In genomic region chr6:149451361-149452061, GRCh38 we compare ENCODE assay signal across 9 cellular contexts.
DNase-seq lines count a peak whose midpoint lies in the region; ATAC-seq lines count a peak whose summit lies in the region.
"Had no signal": no experiment of that assay in that cellular context is flagged by ENCODE, and none has a peak within 500 bp of the region (broad histone marks: within the 10 kb centered on the region; RNA-seq: fewer than 3 reads in every experiment).

No MANE protein-coding gene starts in this region.

- H3K27ac ChIP-seq in caudate nucleus (ENCODE audit: low read depth, low read length): peak overlapping the region; percentile 36

- H3K36me3 ChIP-seq in NT2/D1 (ENCODE audit: insufficient read depth, insufficient read length, low read length): no peaks in the 10 kb centered on the region

- DNase-seq in NT2/D1 (ENCODE audit: low read depth, low spot score) (no peak), caudate nucleus (lab: John Stamatoyannopoulos, UW) (peak in 1 of 61 donors; percentile 13), left kidney (ENCODE audit: low read depth, low spot score) (peak; percentile 64), OCI-M1 (lab: John Stamatoyannopoulos, UW) (no peak)
- peak; percentile 33 for DNase-seq in stimulated activated naive CD8-positive, alpha-beta T cell treated with anti-CD3 and anti-CD28 coated beads, Interleukin-15, Interleukin-2, amounts not matched to agents 100 U/mL and 50 U/mL, for 24 hours
- DNase-seq: amniotic stem cell, MV-4-11 had no signal

- H3K4me1 ChIP-seq in NT2/D1 (ENCODE audit: insufficient read depth, insufficient read length): no peaks in the 10 kb centered on the region

- peak overlapping the region; percentile 42 for H3K4me3 ChIP-seq in NT2/D1 (ENCODE audit: insufficient read length, low read depth)

- H3K9me3 ChIP-seq in NT2/D1 (ENCODE audit: insufficient read depth, low read length): no peaks in the 10 kb centered on the region

- ATAC-seq in stimulated activated naive CD8-positive, alpha-beta T cell treated with anti-CD3 and anti-CD28 coated beads, Interleukin-15, Interleukin-2, amounts not matched to agents 100 U/mL and 50 U/mL, for 24 hours: peak; percentile 33
- no peak for ATAC-seq in HG02588 (IDR thresholded peaks at IDR 0.05; ENCODE audit: unreplicated experiment)
- ATAC-seq in HG02642 (IDR thresholded peaks at IDR 0.05; ENCODE audit: poor library complexity, unreplicated experiment): no peak

- H3K9ac ChIP-seq in NT2/D1 (ENCODE audit: insufficient read length, low read depth): peak overlapping the region; percentile 61

- H3K27me3 ChIP-seq in NT2/D1 (ENCODE audit: insufficient read depth, insufficient read length): peaks cover 31% of the 10 kb centered on the region

Comparison
In these comparisons a context has a peak if more than half of its experiments do, and no peak if none do; other contexts are left out.
1. DNase-seq: peak in left kidney (single experiment) and stimulated activated naive CD8-positive, alpha-beta T cell treated with anti-CD3 and anti-CD28 coated beads, Interleukin-15, Interleukin-2, amounts not matched to agents 100 U/mL and 50 U/mL, for 24 hours (single experiment); none in NT2/D1 (single experiment) and OCI-M1 (single experiment).